8 cellular contexts compared by ENCODE assay signal in genomic region chr6:170583736-170584180, GRCh38. TPM values are rescaled to one million over a fixed set of nuclear protein-coding genes. Genes with fewer than 3 reads are reported as not detected.
A peak's percentile ranks its signal among the peaks of the same experiment; 100 is the strongest.
DNase-seq lines count a peak whose midpoint lies in the region; ATAC-seq, FAIRE-seq and TF ChIP-seq lines count a peak whose summit lies in the region.

No MANE protein-coding gene starts in this region.

- peak overlapping the region; percentile 91 to 94 (median 92) for H3K27ac Mint-ChIP-seq in CD4-positive, CD25-positive, alpha-beta regulatory T cell
- H3K27ac Mint-ChIP-seq in activated CD8-positive, alpha-beta T cell treated with anti-CD3 and anti-CD28 coated beads, Interleukin-2, amount 10 ng/mL, durations not matched to agents 7 days and 5 days = peak overlapping the region; percentile 97

- peak overlapping the region; percentile 95 to 96 (median 96) for H3K4me3 Mint-ChIP-seq in CD4-positive, CD25-positive, alpha-beta regulatory T cell
- peak overlapping the region; percentile 96 for H3K4me3 Mint-ChIP-seq in activated CD8-positive, alpha-beta T cell treated with anti-CD3 and anti-CD28 coated beads, Interleukin-2, amount 10 ng/mL, durations not matched to agents 7 days and 5 days

- peaks cover 20% of the 10 kb centered on the region for H3K36me3 Mint-ChIP-seq in CD4-positive, CD25-positive, alpha-beta regulatory T cell
- peaks cover 47% of the 10 kb centered on the region for H3K36me3 Mint-ChIP-seq in activated CD8-positive, alpha-beta T cell treated with anti-CD3 and anti-CD28 coated beads, Interleukin-2, amount 10 ng/mL, durations not matched to agents 7 days and 5 days (ENCODE audit: low read depth)

- H3K27me3 ChIP-seq in CD4-positive, CD25-positive, alpha-beta regulatory T cell (ENCODE audit: control insufficient read depth, insufficient read depth, low read length) = no peaks in the 10 kb centered on the region
- H3K27me3 ChIP-seq in H7 (ENCODE audit: control insufficient read depth, insufficient read depth, low read length) (no peaks in the 10 kb centered on the region), iPS-18a (ENCODE audit: control insufficient read depth, insufficient read depth, low read length) (no peaks in the 10 kb centered on the region), subcutaneous abdominal adipose tissue (ENCODE audit: control insufficient read depth in 5 of 5, insufficient read depth in 4 of 5, low read length in 5 of 5) (no peaks in the 10 kb centered on the region)

- peaks cover 14 to 43% (median 35%) of the 10 kb centered on the region in 4 donors for H3K4me1 Mint-ChIP-seq in CD4-positive, CD25-positive, alpha-beta regulatory T cell
- peaks cover 30% of the 10 kb centered on the region for H3K4me1 Mint-ChIP-seq in activated CD8-positive, alpha-beta T cell treated with anti-CD3 and anti-CD28 coated beads, Interleukin-2, amount 10 ng/mL, durations not matched to agents 7 days and 5 days (ENCODE audit: low read depth)

- H3K4me1 ChIP-seq in CD4-positive, CD25-positive, alpha-beta regulatory T cell (ENCODE audit: control insufficient read depth, insufficient read depth, low read length, poor library complexity, severe bottlenecking) = peaks cover 20% of the 10 kb centered on the region
- H3K4me1 ChIP-seq in iPS-18a (ENCODE audit: control insufficient read depth, low read depth, low read length) = peaks cover 5% of the 10 kb centered on the region
- peaks cover 2 to 21% (median 18%) of the 10 kb centered on the region in 5 donors for H3K4me1 ChIP-seq in subcutaneous abdominal adipose tissue (ENCODE audit: control insufficient read depth in 5 of 5, insufficient read depth in 5 of 5, low read length in 5 of 5)

- no peaks in the 10 kb centered on the region for H3K9me3 ChIP-seq in CD4-positive, CD25-positive, alpha-beta regulatory T cell (ENCODE audit: control insufficient read depth in 2 of 2, low read length in 2 of 2)
- H3K9me3 ChIP-seq in iPS-18a (ENCODE audit: control insufficient read depth, low read depth, low read length) = no peaks in the 10 kb centered on the region
- no peaks in the 10 kb centered on the region for H3K9me3 ChIP-seq in subcutaneous abdominal adipose tissue (ENCODE audit: control insufficient read depth in 5 of 5, low read length in 5 of 5)

- H3K4me3 ChIP-seq in CD4-positive, CD25-positive, alpha-beta regulatory T cell (ENCODE audit: low read depth, low read length) = peak overlapping the region; percentile 91
- H3K4me3 ChIP-seq in H7 (ENCODE audit: insufficient read depth, low read depth, low read length) = peak overlapping the region; percentile 94
- H3K4me3 ChIP-seq in iPS-18a (ENCODE audit: low read length) = peak overlapping the region; percentile 94
- peak overlapping the region; percentile 73 to 98 (median 91) for H3K4me3 ChIP-seq in subcutaneous abdominal adipose tissue (ENCODE audit: low read depth in 1 of 5, low read length in 5 of 5)

- no peak for TF ChIP-seq POLR2A in GM12891 (IDR thresholded peaks at IDR 0.05; ENCODE audit: low read depth, low read length)

- no peak for FAIRE-seq in GM12891 (lab: Jason Lieb, UNC)

- H3K9me3 Mint-ChIP-seq in CD4-positive, CD25-positive, alpha-beta regulatory T cell = no peaks in the 10 kb centered on the region
- H3K9me3 Mint-ChIP-seq in activated CD8-positive, alpha-beta T cell treated with anti-CD3 and anti-CD28 coated beads, Interleukin-2, amount 10 ng/mL, durations not matched to agents 7 days and 5 days (ENCODE audit: insufficient read depth) = no peaks in the 10 kb centered on the region

- POLR2A ChIA-PET in activated CD8-positive, alpha-beta T cell treated with anti-CD3 and anti-CD28 coated beads, Interleukin-2, amount 10 ng/mL, durations not matched to agents 7 days and 5 days (lab: Charles Lee) = interaction anchor here (0.6 to 2.2 kb wide), 8 partner anchors 12 to 881 kb away, joined by 3 to 37 read pairs (median 4); partner anchors contain the start of genes DYNLT2, ERMARD, PSMB1 and TBP

- no peak for ATAC-seq in CD4-positive, CD25-positive, alpha-beta regulatory T cell (ENCODE audit: low read depth in 2 of 2)
- ATAC-seq in activated CD8-positive, alpha-beta T cell treated with anti-CD3 and anti-CD28 coated beads, Interleukin-2, amount 10 ng/mL, durations not matched to agents 7 days and 5 days = no peak

- H3K27me3 Mint-ChIP-seq in CD4-positive, CD25-positive, alpha-beta regulatory T cell = peaks cover 10% of the 10 kb centered on the region
- H3K27me3 Mint-ChIP-seq in activated CD8-positive, alpha-beta T cell treated with anti-CD3 and anti-CD28 coated beads, Interleukin-2, amount 10 ng/mL, durations not matched to agents 7 days and 5 days (ENCODE audit: low read depth) = no peaks in the 10 kb centered on the region

- CTCF ChIA-PET in activated CD8-positive, alpha-beta T cell treated with anti-CD3 and anti-CD28 coated beads, Interleukin-2, amount 10 ng/mL, durations not matched to agents 7 days and 5 days (lab: Charles Lee) = interaction anchor here (1.0 to 1.9 kb wide), 11 partner anchors 9 to 1000 kb away, joined by 3 to 13 read pairs (median 6); partner anchors contain the start of genes PSMB1 and TBP

- peak overlapping the region; percentile 76 for H3K9ac ChIP-seq in iPS-18a (ENCODE audit: low read length)
- H3K9ac ChIP-seq in subcutaneous abdominal adipose tissue (ENCODE audit: low read length in 5 of 5) = peak overlapping the region; percentile 39 to 94 (median 85)

- DNase-seq in CD4-positive, CD25-positive, alpha-beta regulatory T cell = no peak
- DNase-seq in H7 (no peak), DMS114 treated with DMSO at 0.1 percent for 48 hours (lab: John Stamatoyannopoulos, UW; ENCODE audit: unreplicated experiment) (no peak), GM12891 (ENCODE audit: insufficient read length, low spot score) (no peak), GDM1 (lab: John Stamatoyannopoulos, UW) (no peak)
- DNase-seq in activated CD8-positive, alpha-beta T cell treated with anti-CD3 and anti-CD28 coated beads, Interleukin-2, amount 10 ng/mL, durations not matched to agents 7 days and 5 days = no peak

- peaks cover 37% of the 10 kb centered on the region for H3K36me3 ChIP-seq in CD4-positive, CD25-positive, alpha-beta regulatory T cell (ENCODE audit: control insufficient read depth, insufficient read depth, low read length)
- H3K36me3 ChIP-seq in H7 (replicated peaks; ENCODE audit: control insufficient read depth, insufficient read depth, low read length) (peaks cover 15% of the 10 kb centered on the region), iPS-18a (ENCODE audit: control insufficient read depth, low read depth, low read length) (peaks cover 22% of the 10 kb centered on the region), subcutaneous abdominal adipose tissue (ENCODE audit: control insufficient read depth in 5 of 5, insufficient read depth in 5 of 5, low read length in 5 of 5) (peaks cover 18 to 40% (median 32%) of the 10 kb centered on the region in 5 donors)

- H3K27ac ChIP-seq in CD4-positive, CD25-positive, alpha-beta regulatory T cell (ENCODE audit: insufficient read depth, low read length, poor library complexity, severe bottlenecking) = peak overlapping the region; percentile 89
- H3K27ac ChIP-seq in iPS-18a (ENCODE audit: low read length) (peak overlapping the region; percentile 59), subcutaneous abdominal adipose tissue (ENCODE audit: low read depth, low read length) (peak overlapping the region; percentile 77)

TF ChIP-seq in GM12891, 5 proteins besides CTCF, POLR2A, EP300 and RAD21:
- no peak for TF ChIP-seq TAF1 (IDR thresholded peaks at IDR 0.05; ENCODE audit: low read depth, low read length)
- no peak for TF ChIP-seq POU2F2 (IDR thresholded peaks at IDR 0.05; ENCODE audit: low read depth, low read length)
- no peak for TF ChIP-seq PAX5 (IDR thresholded peaks at IDR 0.05; ENCODE audit: insufficient read depth, low read length, severe bottlenecking)
- no peak for TF ChIP-seq POLR2AphosphoS5 (IDR thresholded peaks at IDR 0.05; ENCODE audit: low read depth, low read length)
- TF ChIP-seq SPI1 (IDR thresholded peaks at IDR 0.05; ENCODE audit: low read depth, low read length) = no peak

RNA-seq across cellular contexts. Expression of gene PDCD2, which starts 0.7 kb away (rescaled TPM):
- total RNA-seq in CD4-positive, CD25-positive, alpha-beta regulatory T cell = 50.6 TPM
- 100 to 1,000 TPM; 122 to 135 (median 125) TPM for polyA plus RNA-seq in CD4-positive, CD25-positive, alpha-beta regulatory T cell
- total RNA-seq in H7 (2014; rRNA removed; shearing (Covaris generic)) = 84.5 and 93.7 TPM in 2 replicates
- total RNA-seq in activated CD8-positive, alpha-beta T cell treated with anti-CD3 and anti-CD28 coated beads, Interleukin-2, amount 10 ng/mL, durations not matched to agents 7 days and 5 days = 10 to 100 TPM; 74.0 to 77.1 TPM
- 67.6 TPM for polyA plus RNA-seq in GM12891 (2012; ENCODE audit: low read depth, missing spikeins)

RNA-seq across cellular contexts. Expression of gene TBP, which starts 29.6 kb away (rescaled TPM):
- total RNA-seq in CD4-positive, CD25-positive, alpha-beta regulatory T cell = 16.5 TPM
- 10 to 100 TPM; 15.6 to 25.5 (median 21.8) TPM for polyA plus RNA-seq in CD4-positive, CD25-positive, alpha-beta regulatory T cell
- 20.8 and 23.4 TPM in 2 replicates for total RNA-seq in H7 (2014; rRNA removed; shearing (Covaris generic))
- 10 to 100 TPM; 20.0 to 21.5 TPM for total RNA-seq in activated CD8-positive, alpha-beta T cell treated with anti-CD3 and anti-CD28 coated beads, Interleukin-2, amount 10 ng/mL, durations not matched to agents 7 days and 5 days
- 11.2 TPM for polyA plus RNA-seq in GM12891 (2012; ENCODE audit: low read depth, missing spikeins)

RNA-seq across cellular contexts. Expression of gene PSMB1, which starts 30.7 kb away (rescaled TPM):
- total RNA-seq in CD4-positive, CD25-positive, alpha-beta regulatory T cell = 103 TPM
- 100 to 1,000 TPM; 562 to 702 (median 622) TPM for polyA plus RNA-seq in CD4-positive, CD25-positive, alpha-beta regulatory T cell
- 437 and 450 TPM in 2 replicates for total RNA-seq in H7 (2014; rRNA removed; shearing (Covaris generic))
- total RNA-seq in activated CD8-positive, alpha-beta T cell treated with anti-CD3 and anti-CD28 coated beads, Interleukin-2, amount 10 ng/mL, durations not matched to agents 7 days and 5 days = 100 to 1,000 TPM; 161 to 173 TPM
- 295 TPM for polyA plus RNA-seq in GM12891 (2012; ENCODE audit: low read depth, missing spikeins)
